Comparison of ENCODE assay signal across 2 cellular contexts in the genomic region with DNA sequence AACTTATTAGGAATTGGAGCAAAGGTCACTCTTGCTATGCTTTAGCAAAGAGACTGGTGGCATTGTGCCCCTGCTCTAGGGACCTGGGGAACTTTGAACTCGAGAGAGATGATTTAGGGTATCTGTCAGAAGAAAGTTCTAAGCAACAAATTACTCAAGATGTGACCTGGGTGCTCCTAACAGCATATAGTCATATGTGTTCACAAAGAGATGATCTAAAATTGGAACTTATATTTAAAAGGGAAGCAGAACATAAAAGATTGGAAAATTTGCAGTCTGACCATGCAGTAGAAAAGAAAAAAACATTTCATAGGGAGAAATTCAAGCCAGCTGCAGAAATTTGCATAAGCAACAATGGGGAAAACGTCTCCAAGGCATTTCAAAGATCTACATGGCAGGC.
TF ChIP-seq lines count a peak whose summit lies in the region.

No MANE protein-coding gene starts in this region.

TF ChIP-seq in HepG2, 621 proteins besides CTCF, POLR2A, EP300 and RAD21:
- TF ChIP-seq ZNF841 (CRISPR knock-in tag; IDR thresholded peaks at IDR 0.05; ENCODE audit: borderline replicate concordance), result peak; percentile 97
- TF ChIP-seq, protein P1, sequence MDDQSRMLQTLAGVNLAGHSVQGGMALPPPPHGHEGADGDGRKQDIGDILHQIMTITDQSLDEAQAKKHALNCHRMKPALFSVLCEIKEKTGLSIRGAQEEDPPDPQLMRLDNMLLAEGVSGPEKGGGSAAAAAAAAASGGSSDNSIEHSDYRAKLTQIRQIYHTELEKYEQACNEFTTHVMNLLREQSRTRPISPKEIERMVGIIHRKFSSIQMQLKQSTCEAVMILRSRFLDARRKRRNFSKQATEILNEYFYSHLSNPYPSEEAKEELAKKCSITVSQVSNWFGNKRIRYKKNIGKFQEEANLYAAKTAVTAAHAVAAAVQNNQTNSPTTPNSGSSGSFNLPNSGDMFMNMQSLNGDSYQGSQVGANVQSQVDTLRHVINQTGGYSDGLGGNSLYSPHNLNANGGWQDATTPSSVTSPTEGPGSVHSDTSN (CRISPR knock-in tag; IDR thresholded peaks at IDR 0.05; ENCODE audit: borderline replicate concordance), result no peak

TF ChIP-seq in HEK293, 187 proteins besides CTCF, POLR2A, EP300 and RAD21:
- peak; percentile 41 for TF ChIP-seq SETDB1 (IDR thresholded peaks at IDR 0.05; ENCODE audit: insufficient read length, low read length)
- no peak for TF ChIP-seq ZNF518A (tag by site-specific recombination; conservative IDR thresholded peaks at IDR 0.05; ENCODE audit: low read depth)
